ENCODE assay signal across 6 cellular contexts in genomic region chr1:155003227-155003765, GRCh38. TPM values are rescaled to one million over a fixed set of nuclear protein-coding genes. Genes with fewer than 3 reads are reported as not detected.
DNase-seq lines count a peak whose midpoint lies in the region; ATAC-seq, FAIRE-seq and TF ChIP-seq lines count a peak whose summit lies in the region.

No MANE protein-coding gene starts in this region.

- no peak for TF ChIP-seq RAD21 in A549 (conservative IDR thresholded peaks at IDR 0.05 in 1 of 2, IDR thresholded peaks at IDR 0.05 in 1 of 2)

- H3K27me3 ChIP-seq in neuron (ENCODE audit: insufficient read depth, low read length), result no peaks in the 10 kb centered on the region

- H3K27ac ChIP-seq in A549, result peak overlapping the region; percentile 98 to 100

- H3K4me1 ChIP-seq in A549 (peaks cover 57% of the 10 kb centered on the region), neuron (ENCODE audit: insufficient read depth, low read length) (peaks cover 32% of the 10 kb centered on the region)

- DNase-seq in A549 (ENCODE audit: low read depth in 1 of 2, low spot score in 1 of 2) (peak in 1 of 2 experiments; percentile 59), M059J (ENCODE audit: low read depth) (peak; percentile 63), cardiac fibroblast (ENCODE audit: low read depth in 2 of 2) (peak in 1 of 2 donors; percentile 30), GM10266 (ENCODE audit: extremely low spot score) (no peak)

- no peaks in the 10 kb centered on the region for H3K36me3 ChIP-seq in neuron (ENCODE audit: insufficient read depth, low read length)

- H3K9me3 ChIP-seq in A549 (no peaks in the 10 kb centered on the region), neuron (ENCODE audit: low read length) (no peaks in the 10 kb centered on the region)

- TF ChIP-seq EP300 in A549 (IDR thresholded peaks at IDR 0.05), result no peak

- no peak for FAIRE-seq in A549 (lab: Jason Lieb, UNC)

- TF ChIP-seq CTCF in A549 (IDR thresholded peaks at IDR 0.05) (0 out of 3 replicates have a peak, but pooled peaks have one; percentile 6), cardiac fibroblast (IDR thresholded peaks at IDR 0.05; ENCODE audit: low read depth, low read length) (no peak), GM10266 (IDR thresholded peaks at IDR 0.05; ENCODE audit: control insufficient read depth, insufficient read depth, low read depth, missing control alignments) (no peak)

- ATAC-seq in A549 (peak in 1 of 2 experiments; percentile 0; a peak in 1 of 6 replicates), HG02798 (IDR thresholded peaks at IDR 0.05; ENCODE audit: poor library complexity, unreplicated experiment) (no peak)

- H3K4me3 ChIP-seq in A549, result peak overlapping the region; percentile 80
- peak overlapping the region; percentile 85 to 88 for H3K4me3 ChIP-seq in cardiac fibroblast (replicated peaks in 1 of 2; ENCODE audit: low read depth in 2 of 2, low read length in 2 of 2)
- H3K4me3 ChIP-seq in neuron (ENCODE audit: low read length), result peak overlapping the region; percentile 59

- no peak; the same call in 1 of the 2 replicates for TF ChIP-seq POLR2A in A549 (IDR thresholded peaks at IDR 0.05; ENCODE audit: low read length)

- CTCF ChIA-PET in A549 (lab: Yijun Ruan, JAX), result no interaction called here

- POLR2A ChIA-PET in A549 (lab: Yijun Ruan, JAX), result interaction anchor here (1.3 to 3.1 kb wide), 6 partner anchors 13 to 82 kb away, joined by 3 to 14 read pairs (median 4); partner anchors contain the start of genes ADAM15 and SHC1

- H3K4me2 ChIP-seq in A549, result peak overlapping the region; percentile 88

- WGBS in A549 (ENCODE audit: missing lambda C conversion rate), result 2% methylated on average over 25 of the region's 37 CpGs

- peak overlapping the region; percentile 34 for H2AFZ ChIP-seq in neuron (ENCODE audit: low read depth, low read length)

TF ChIP-seq in A549, 52 proteins besides CTCF, POLR2A, EP300 and RAD21:
- TF ChIP-seq MAX (IDR thresholded peaks at IDR 0.05) (no peak), ELK1 (IDR thresholded peaks at IDR 0.05; ENCODE audit: low read depth, low read length) (no peak), REST (IDR thresholded peaks at IDR 0.05) (no peak)

RNA-seq across cellular contexts. Expression of gene ZBTB7B, which starts 0.7 kb away (rescaled TPM):
- polyA plus RNA-seq in A549 (2011; rRNA removed) (20.5 and 20.8 TPM in 2 replicates), A549 (2017; fragmentation: RNase III; extraction: RNeasy Plus Mini Kit Qiagen cat#74134 plus additional on column Dnase treatment) (24.7 to 30.7 TPM (median 29.0 TPM) in 3 replicates)
- polyA plus RNA-seq in A549 (2012; cell fraction: cytosol; rRNA removed), result 28.8 and 32.2 TPM in 2 replicates
- polyA plus RNA-seq in A549 (2012; cell fraction: nucleus; rRNA removed), result 60.8 and 82.4 TPM in 2 replicates
- polyA minus RNA-seq in A549 (2011; rRNA and poly(A)+ RNA removed), result 25.1 and 30.3 TPM in 2 replicates
- total RNA-seq in M059J (2014; rRNA removed; shearing (Covaris generic)), result 20.7 and 37.5 TPM in 2 replicates

RNA-seq across cellular contexts. Expression of gene LENEP, which starts 9.9 kb away (rescaled TPM):
- 0.32 TPM in 1 of 2 replicates, not detected in the other for polyA plus RNA-seq in A549 (2011; rRNA removed)
- 0.09 TPM in 1 of 2 replicates, not detected in the other for polyA plus RNA-seq in A549 (2012; cell fraction: cytosol; rRNA removed)
- polyA plus RNA-seq in A549 (2012; cell fraction: nucleus; rRNA removed), result 0.55 and 0.58 TPM in 2 replicates
- polyA plus RNA-seq in A549 (2017; fragmentation: RNase III; extraction: RNeasy Plus Mini Kit Qiagen cat#74134 plus additional on column Dnase treatment), result not detected in 3 replicates
- polyA minus RNA-seq in A549 (2011; rRNA and poly(A)+ RNA removed), result 1.9 and 5.0 TPM in 2 replicates
- total RNA-seq in M059J (2014; rRNA removed; shearing (Covaris generic)), result not detected in 2 replicates

RNA-seq across cellular contexts. Expression of gene FLAD1, which starts 20.2 kb away (rescaled TPM):
- polyA plus RNA-seq in A549 (2011; rRNA removed) (43.5 and 57.1 TPM in 2 replicates), A549 (2017; fragmentation: RNase III; extraction: RNeasy Plus Mini Kit Qiagen cat#74134 plus additional on column Dnase treatment) (34.1 to 38.2 TPM (median 36.0 TPM) in 3 replicates)
- polyA plus RNA-seq in A549 (2012; cell fraction: cytosol; rRNA removed), result 75.4 and 84.9 TPM in 2 replicates
- polyA plus RNA-seq in A549 (2012; cell fraction: nucleus; rRNA removed), result 122 and 131 TPM in 2 replicates
- 96.6 and 131 TPM in 2 replicates for polyA minus RNA-seq in A549 (2011; rRNA and poly(A)+ RNA removed)
- 32.2 and 44.4 TPM in 2 replicates for total RNA-seq in M059J (2014; rRNA removed; shearing (Covaris generic))

RNA-seq across cellular contexts. Expression of gene CKS1B, which starts 28.8 kb away (rescaled TPM):
- 725 and 787 TPM in 2 replicates for polyA plus RNA-seq in A549 (2011; rRNA removed)
- polyA plus RNA-seq in A549 (2012; cell fraction: cytosol; rRNA removed), result 882 and 1,176 TPM in 2 replicates
- 218 and 329 TPM in 2 replicates for polyA plus RNA-seq in A549 (2012; cell fraction: nucleus; rRNA removed)
- 345 to 366 TPM (median 356 TPM) in 3 replicates for polyA plus RNA-seq in A549 (2017; fragmentation: RNase III; extraction: RNeasy Plus Mini Kit Qiagen cat#74134 plus additional on column Dnase treatment)
- 251 and 266 TPM in 2 replicates for polyA minus RNA-seq in A549 (2011; rRNA and poly(A)+ RNA removed)
- total RNA-seq in M059J (2014; rRNA removed; shearing (Covaris generic)), result 338 TPM in 2 replicates

RNA-seq across cellular contexts. Expression of gene DCST2, which starts 30.3 kb away (rescaled TPM):
- polyA plus RNA-seq in A549 (2011; rRNA removed), result 1.0 and 1.5 TPM in 2 replicates
- polyA plus RNA-seq in A549 (2012; cell fraction: cytosol; rRNA removed), result 0.63 and 0.76 TPM in 2 replicates
- 6.2 and 11.1 TPM in 2 replicates for polyA plus RNA-seq in A549 (2012; cell fraction: nucleus; rRNA removed)
- polyA plus RNA-seq in A549 (2017; fragmentation: RNase III; extraction: RNeasy Plus Mini Kit Qiagen cat#74134 plus additional on column Dnase treatment), result 0.23 to 0.46 TPM (median 0.43 TPM) in 3 replicates
- polyA minus RNA-seq in A549 (2011; rRNA and poly(A)+ RNA removed), result 0.73 and 0.83 TPM in 2 replicates
- not detected in 2 replicates for total RNA-seq in M059J (2014; rRNA removed; shearing (Covaris generic))
